In genomic region chr4:71406459-71406963, GRCh38 we compare ENCODE assay signal across 22 cellular contexts.
A peak's percentile ranks its signal among the peaks of the same experiment; 100 is the strongest.
DNase-seq lines count a peak whose midpoint lies in the region; ATAC-seq, FAIRE-seq and TF ChIP-seq lines count a peak whose summit lies in the region.
"Had no signal": no experiment of that assay in that cellular context is flagged by ENCODE, and none has a peak within 500 bp of the region (broad histone marks: within the 10 kb centered on the region; RNA-seq: fewer than 3 reads in every experiment).

No MANE protein-coding gene starts in this region.

- dilution Hi-C loops in endothelial cell of umbilical vein (cut with MboI; ENCODE audit: extremely low pct_ligation_motif_present, low sequenced_read_pairs), result no loop called here

- H3K27me3 Mint-ChIP-seq in activated T-helper 1 cell treated with anti-CD3 and anti-CD28 coated beads, Interleukin-12 subunit alpha, Interleukin-12 subunit beta, Interleukin-2, Interleukin-4 antibody, amounts not matched to agents 30 ng/mL and 10 ng/mL and 1 ng/mL, durations not matched to agents 14 hours and 24 hours and 36 hours (ENCODE audit: insufficient read depth), result no peaks in the 10 kb centered on the region
- H3K27me3 Mint-ChIP-seq: naive B cell; stimulated activated naive CD8-positive, alpha-beta T cell treated with anti-CD3 and anti-CD28 coated beads, Interleukin-15, Interleukin-2, amounts not matched to agents 100 ng/mL and 50 ng/mL, for 24 hours had no signal

- peak; percentile 16 for DNase-seq in GF-D8 (lab: John Stamatoyannopoulos, UW)
- peak; percentile 56 for DNase-seq in PC-3
- DNase-seq in endothelial cell of umbilical vein (ENCODE audit: low read depth, low spot score), result peak; percentile 23
- DNase-seq in pancreas, result no peak
- DNase-seq in activated gamma-delta T cell treated with Interleukin-2 at 50 U/mL for 16 hours, result no peak
- DNase-seq in activated T-helper 1 cell treated with anti-CD3 and anti-CD28 coated beads, Interleukin-12 subunit alpha, Interleukin-12 subunit beta, Interleukin-2, Interleukin-4 antibody, amounts not matched to agents 30 ng/mL and 10 ng/mL and 1 ng/mL, durations not matched to agents 14 hours and 24 hours and 36 hours (ENCODE audit: low spot score), result no peak
- DNase-seq in NCI-H2107 treated with DMSO at 0.1 percent for 48 hours (lab: John Stamatoyannopoulos, UW; ENCODE audit: unreplicated experiment), result no peak
- no peak for DNase-seq in left cardiac atrium
- DNase-seq: H7, naive B cell, NCI-H1417, NCI-H526, T1000 had no signal

- no peak for TF ChIP-seq POLR2A in endothelial cell of umbilical vein (IDR thresholded peaks at IDR 0.05; ENCODE audit: low read depth, low read length)

- TF ChIP-seq CTCF in PC-3 (conservative IDR thresholded peaks at IDR 0.05; ENCODE audit: low read depth, low read length) (no peak), endothelial cell of umbilical vein (IDR thresholded peaks at IDR 0.05; ENCODE audit: extremely low read depth in 1 of 2, insufficient read depth in 1 of 2, low read depth in 1 of 2, low read length in 2 of 2) (no peak), pancreas (IDR thresholded peaks at IDR 0.05) (no peak)

- 70 to 79% methylated on average over 1 of the region's 1 CpG for WGBS in pancreas, 2 donors

- POLR2A ChIA-PET in PC-3 (lab: Charles Lee; ENCODE audit: unreplicated experiment) (interaction anchor here (0.7 kb wide), 1 partner anchor 36 kb away, joined by 16 read pairs; no protein-coding TSS in a partner anchor), endothelial cell of umbilical vein (lab: Charles Lee) (no interaction called here)

- no peak overlapping the region for H3K9ac ChIP-seq in PC-3 (ENCODE audit: low read length)
- no peak overlapping the region for H3K9ac ChIP-seq in endothelial cell of umbilical vein (replicated peaks; ENCODE audit: extremely low read depth, insufficient read depth, low read length)
- H3K9ac ChIP-seq: BLaER1 had no signal

- no peaks in the 10 kb centered on the region for H3K36me3 Mint-ChIP-seq in activated T-helper 1 cell treated with anti-CD3 and anti-CD28 coated beads, Interleukin-12 subunit alpha, Interleukin-12 subunit beta, Interleukin-2, Interleukin-4 antibody, amounts not matched to agents 30 ng/mL and 10 ng/mL and 1 ng/mL, durations not matched to agents 14 hours and 24 hours and 36 hours (ENCODE audit: low read depth)
- H3K36me3 Mint-ChIP-seq: activated naive CD4-positive, alpha-beta T cell treated with anti-CD3 and anti-CD28 coated beads, Interleukin-2, amount 50 U/mL, for 24 hours had no signal

- no peaks in the 10 kb centered on the region for H3K9me2 ChIP-seq in PC-3 (replicated peaks; ENCODE audit: low read length)

- H3K9me3 ChIP-seq in PC-3 (ENCODE audit: low read length), result peaks cover 7% of the 10 kb centered on the region
- no peaks in the 10 kb centered on the region for H3K9me3 ChIP-seq in endothelial cell of umbilical vein (replicated peaks; ENCODE audit: control insufficient read depth, insufficient read depth, low read length)
- H3K9me3 ChIP-seq in pancreas, result no peaks in the 10 kb centered on the region

- H3K9me3 Mint-ChIP-seq in activated T-helper 1 cell treated with anti-CD3 and anti-CD28 coated beads, Interleukin-12 subunit alpha, Interleukin-12 subunit beta, Interleukin-2, Interleukin-4 antibody, amounts not matched to agents 30 ng/mL and 10 ng/mL and 1 ng/mL, durations not matched to agents 14 hours and 24 hours and 36 hours, result peaks cover 5% of the 10 kb centered on the region
- H3K9me3 Mint-ChIP-seq: activated naive CD4-positive, alpha-beta T cell treated with anti-CD3 and anti-CD28 coated beads, Interleukin-2, amount 50 U/mL, for 24 hours had no signal

- H3K4me1 ChIP-seq in PC-3 (ENCODE audit: insufficient read depth, low read length) (peaks cover 8% of the 10 kb centered on the region), endothelial cell of umbilical vein (ENCODE audit: control insufficient read depth, extremely low read depth, insufficient read depth, low read length) (no peaks in the 10 kb centered on the region), pancreas (no peaks in the 10 kb centered on the region)
- H3K4me1 ChIP-seq: BLaER1 had no signal

- H3K4me3 Mint-ChIP-seq in activated T-helper 1 cell treated with anti-CD3 and anti-CD28 coated beads, Interleukin-12 subunit alpha, Interleukin-12 subunit beta, Interleukin-2, Interleukin-4 antibody, amounts not matched to agents 30 ng/mL and 10 ng/mL and 1 ng/mL, durations not matched to agents 14 hours and 24 hours and 36 hours, result no peak overlapping the region
- H3K4me3 Mint-ChIP-seq: activated naive CD4-positive, alpha-beta T cell treated with anti-CD3 and anti-CD28 coated beads, Interleukin-2, amount 50 U/mL, for 24 hours; naive B cell; stimulated activated naive CD8-positive, alpha-beta T cell treated with anti-CD3 and anti-CD28 coated beads, Interleukin-15, Interleukin-2, amounts not matched to agents 100 ng/mL and 50 ng/mL, for 24 hours had no signal

- CTCF ChIA-PET in PC-3 (lab: Charles Lee), result no interaction called here
- CTCF ChIA-PET in endothelial cell of umbilical vein (lab: Charles Lee), result no interaction called here

- no peaks in the 10 kb centered on the region for H3K9me1 ChIP-seq in endothelial cell of umbilical vein (replicated peaks; ENCODE audit: control insufficient read depth, extremely low read depth, insufficient read depth, low read length)

- H2AFZ ChIP-seq in PC-3 (ENCODE audit: low read length), result no peak overlapping the region
- H2AFZ ChIP-seq in endothelial cell of umbilical vein (ENCODE audit: low read depth, low read length), result no peak overlapping the region

- H3K4me2 ChIP-seq in PC-3 (ENCODE audit: low read length) (no peak overlapping the region), endothelial cell of umbilical vein (ENCODE audit: insufficient read depth, low read length) (no peak overlapping the region)
- H3K4me2 ChIP-seq: BLaER1 had no signal

- H3K4me1 Mint-ChIP-seq in activated T-helper 1 cell treated with anti-CD3 and anti-CD28 coated beads, Interleukin-12 subunit alpha, Interleukin-12 subunit beta, Interleukin-2, Interleukin-4 antibody, amounts not matched to agents 30 ng/mL and 10 ng/mL and 1 ng/mL, durations not matched to agents 14 hours and 24 hours and 36 hours (ENCODE audit: low read depth), result no peaks in the 10 kb centered on the region
- H3K4me1 Mint-ChIP-seq: activated naive CD4-positive, alpha-beta T cell treated with anti-CD3 and anti-CD28 coated beads, Interleukin-2, amount 50 U/mL, for 24 hours; naive B cell had no signal

- H3K27me3 ChIP-seq in PC-3 (ENCODE audit: low read length), result no peaks in the 10 kb centered on the region
- H3K27me3 ChIP-seq in endothelial cell of umbilical vein (ENCODE audit: control insufficient read depth in 2 of 2, insufficient read depth in 2 of 2, low read length in 2 of 2), result no peaks in the 10 kb centered on the region
- H3K27me3 ChIP-seq in pancreas, result no peaks in the 10 kb centered on the region
- H3K27me3 ChIP-seq: BLaER1 had no signal

- H3F3A ChIP-seq in PC-3 (ENCODE audit: low read length, unreplicated experiment), result no peaks in the 10 kb centered on the region

- no TSS peak for BruUV-seq in PC-3 (replicated peaks; lab: Mats Ljungman, UMichigan)
- BruUV-seq in endothelial cell of umbilical vein (replicated peaks; lab: Mats Ljungman, UMichigan), result no TSS peak

- H3K79me2 ChIP-seq in PC-3 (ENCODE audit: low read length) (no peaks in the 10 kb centered on the region), endothelial cell of umbilical vein (ENCODE audit: control insufficient read depth, insufficient read depth, low read length) (no peaks in the 10 kb centered on the region)

- H3K27ac ChIP-seq in PC-3 (ENCODE audit: low read length) (no peak overlapping the region), endothelial cell of umbilical vein (ENCODE audit: insufficient read depth, low read depth, low read length) (no peak overlapping the region), pancreas (no peak overlapping the region)
- H3K27ac ChIP-seq: BLaER1 had no signal

- H3K36me3 ChIP-seq in PC-3 (ENCODE audit: low read depth, low read length) (no peaks in the 10 kb centered on the region; the same call in 1 of the 2 replicates), endothelial cell of umbilical vein (ENCODE audit: control insufficient read depth in 2 of 2, extremely low read depth in 1 of 2, insufficient read depth in 2 of 2, low read length in 2 of 2) (no peaks in the 10 kb centered on the region), pancreas (no peaks in the 10 kb centered on the region)
- H3K36me3 ChIP-seq: BLaER1 had no signal

- intact Hi-C loops in PC-3 (cut with micrococcal nuclease), result no loop called here
- intact Hi-C loops in endothelial cell of umbilical vein (cut with micrococcal nuclease), result no loop called here
- intact Hi-C loops in pancreas (cut with DNase I), result no loop called here
- intact Hi-C loops in activated T-helper 1 cell treated with anti-CD3 and anti-CD28 coated beads, Interleukin-12 subunit alpha, Interleukin-12 subunit beta, Interleukin-2, Interleukin-4 antibody, amounts not matched to agents 30 ng/mL and 10 ng/mL and 1 ng/mL, durations not matched to agents 14 hours and 24 hours and 36 hours (cut with micrococcal nuclease), result no loop called here
- intact Hi-C loops in left cardiac atrium (cut with DNase I), result no loop called here

- ATAC-seq in PC-3, result peak; percentile 70
- peak in 3 of 4 donors; percentile 27 to 56 (median 49) for ATAC-seq in pancreas
- ATAC-seq in left cardiac atrium, result no peak
- ATAC-seq: Right ventricle myocardium inferior, sciatic nerve had no signal

- H3K4me3 ChIP-seq in PC-3 (ENCODE audit: low read length), result no peak overlapping the region
- no peak overlapping the region for H3K4me3 ChIP-seq in endothelial cell of umbilical vein (replicated peaks in 1 of 3; ENCODE audit: insufficient read depth in 1 of 3, low read depth in 1 of 3, low read length in 3 of 3)
- H3K4me3 ChIP-seq in pancreas, result no peak overlapping the region
- H3K4me3 ChIP-seq: BLaER1 had no signal

- no peak overlapping the region for H3K27ac Mint-ChIP-seq in activated T-helper 1 cell treated with anti-CD3 and anti-CD28 coated beads, Interleukin-12 subunit alpha, Interleukin-12 subunit beta, Interleukin-2, Interleukin-4 antibody, amounts not matched to agents 30 ng/mL and 10 ng/mL and 1 ng/mL, durations not matched to agents 14 hours and 24 hours and 36 hours
- H3K27ac Mint-ChIP-seq: activated naive CD4-positive, alpha-beta T cell treated with anti-CD3 and anti-CD28 coated beads, Interleukin-2, amount 50 U/mL, for 24 hours; naive B cell; stimulated activated naive CD8-positive, alpha-beta T cell treated with anti-CD3 and anti-CD28 coated beads, Interleukin-15, Interleukin-2, amounts not matched to agents 100 ng/mL and 50 ng/mL, for 24 hours had no signal

- H4K20me1 ChIP-seq in PC-3 (ENCODE audit: low read length) (no peaks in the 10 kb centered on the region), endothelial cell of umbilical vein (replicated peaks; ENCODE audit: control insufficient read depth, extremely low read depth, insufficient read depth, low read length) (no peaks in the 10 kb centered on the region)
- H4K20me1 ChIP-seq: BLaER1 had no signal

- FAIRE-seq in endothelial cell of umbilical vein (lab: Jason Lieb, UNC), result no peak
- no peak for FAIRE-seq in pancreas (lab: Jason Lieb, UNC)
- FAIRE-seq: colon, frontal cortex, GM18507, keratinocyte had no signal

TF ChIP-seq in endothelial cell of umbilical vein, 7 proteins besides CTCF, POLR2A, EP300 and RAD21:
- peak; percentile 12 for TF ChIP-seq JUN (IDR thresholded peaks at IDR 0.05; ENCODE audit: borderline replicate concordance, insufficient read depth, insufficient read length, low read depth)
- no peak for TF ChIP-seq FOS (IDR thresholded peaks at IDR 0.05; ENCODE audit: borderline replicate concordance, insufficient read depth, low read length)
TF ChIP-seq in endothelial cell of umbilical vein: peak in this region for 1.

Comparison
In these comparisons a context has a peak if more than half of its experiments do, and no peak if none do; other contexts are left out.
1. DNase-seq: peak in GF-D8 (single experiment), PC-3 (single experiment) and endothelial cell of umbilical vein (single experiment); none in pancreas (0 of 6), activated gamma-delta T cell treated with Interleukin-2 at 50 U/mL for 16 hours (single experiment), activated T-helper 1 cell treated with anti-CD3 and anti-CD28 coated beads, Interleukin-12 subunit alpha, Interleukin-12 subunit beta, Interleukin-2, Interleukin-4 antibody, amounts not matched to agents 30 ng/mL and 10 ng/mL and 1 ng/mL, durations not matched to agents 14 hours and 24 hours and 36 hours (single experiment), NCI-H2107 treated with DMSO at 0.1 percent for 48 hours (single experiment) and left cardiac atrium (single experiment).
2. ATAC-seq: peak in PC-3 (single experiment) and pancreas (3 of 4); none in left cardiac atrium (0 of 2).